In the genomic region with DNA sequence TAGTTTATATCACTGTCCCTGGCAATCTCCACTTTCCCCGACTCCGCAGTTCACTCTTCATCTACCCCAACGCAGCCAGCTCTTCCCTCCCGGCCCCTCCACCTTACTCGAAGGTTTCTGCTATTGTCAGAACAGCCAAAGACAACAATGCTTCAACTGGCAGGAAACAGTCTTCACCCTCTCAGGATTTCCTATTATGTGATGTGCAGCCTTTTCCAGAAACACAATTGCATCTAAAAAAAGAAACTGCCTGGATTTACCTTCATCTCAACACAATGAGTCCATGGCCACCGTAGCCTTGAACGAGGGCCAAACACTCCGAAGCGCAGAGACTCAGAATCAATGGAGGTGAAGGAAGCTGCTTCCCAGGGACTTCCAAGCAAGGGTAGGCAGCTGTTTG, we compare ENCODE assay signal across 1 cellular context.
TF ChIP-seq lines count a peak whose summit lies in the region.

No MANE protein-coding gene starts in this region.

TF ChIP-seq in GM23338, 12 proteins besides CTCF, POLR2A, EP300 and RAD21 (continued from another document):
- TF ChIP-seq, protein P1, sequence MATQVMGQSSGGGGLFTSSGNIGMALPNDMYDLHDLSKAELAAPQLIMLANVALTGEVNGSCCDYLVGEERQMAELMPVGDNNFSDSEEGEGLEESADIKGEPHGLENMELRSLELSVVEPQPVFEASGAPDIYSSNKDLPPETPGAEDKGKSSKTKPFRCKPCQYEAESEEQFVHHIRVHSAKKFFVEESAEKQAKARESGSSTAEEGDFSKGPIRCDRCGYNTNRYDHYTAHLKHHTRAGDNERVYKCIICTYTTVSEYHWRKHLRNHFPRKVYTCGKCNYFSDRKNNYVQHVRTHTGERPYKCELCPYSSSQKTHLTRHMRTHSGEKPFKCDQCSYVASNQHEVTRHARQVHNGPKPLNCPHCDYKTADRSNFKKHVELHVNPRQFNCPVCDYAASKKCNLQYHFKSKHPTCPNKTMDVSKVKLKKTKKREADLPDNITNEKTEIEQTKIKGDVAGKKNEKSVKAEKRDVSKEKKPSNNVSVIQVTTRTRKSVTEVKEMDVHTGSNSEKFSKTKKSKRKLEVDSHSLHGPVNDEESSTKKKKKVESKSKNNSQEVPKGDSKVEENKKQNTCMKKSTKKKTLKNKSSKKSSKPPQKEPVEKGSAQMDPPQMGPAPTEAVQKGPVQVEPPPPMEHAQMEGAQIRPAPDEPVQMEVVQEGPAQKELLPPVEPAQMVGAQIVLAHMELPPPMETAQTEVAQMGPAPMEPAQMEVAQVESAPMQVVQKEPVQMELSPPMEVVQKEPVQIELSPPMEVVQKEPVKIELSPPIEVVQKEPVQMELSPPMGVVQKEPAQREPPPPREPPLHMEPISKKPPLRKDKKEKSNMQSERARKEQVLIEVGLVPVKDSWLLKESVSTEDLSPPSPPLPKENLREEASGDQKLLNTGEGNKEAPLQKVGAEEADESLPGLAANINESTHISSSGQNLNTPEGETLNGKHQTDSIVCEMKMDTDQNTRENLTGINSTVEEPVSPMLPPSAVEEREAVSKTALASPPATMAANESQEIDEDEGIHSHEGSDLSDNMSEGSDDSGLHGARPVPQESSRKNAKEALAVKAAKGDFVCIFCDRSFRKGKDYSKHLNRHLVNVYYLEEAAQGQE (IDR thresholded peaks at IDR 0.05; ENCODE audit: unreplicated experiment), result no peak
